12 cellular contexts compared by ENCODE assay signal in genomic region chr6:50922579-50923525, GRCh38.
"Had no signal": no experiment of that assay in that cellular context is flagged by ENCODE, and none has a peak within 500 bp of the region (broad histone marks: within the 10 kb centered on the region; RNA-seq: fewer than 3 reads in every experiment).

No MANE protein-coding gene starts in this region.

- H3K36me3 ChIP-seq: gastrocnemius medialis, heart right ventricle, left ventricle myocardium inferior had no signal

- H3K27ac ChIP-seq: dorsolateral prefrontal cortex, left ventricle myocardium inferior had no signal

- H3K4me1 ChIP-seq: gastrocnemius medialis, heart right ventricle, left ventricle myocardium inferior had no signal

- H3K27me3 ChIP-seq: dorsolateral prefrontal cortex, gastrocnemius medialis, heart right ventricle had no signal

- H3K4me3 ChIP-seq: dorsolateral prefrontal cortex, gastrocnemius medialis, heart right ventricle, left ventricle myocardium inferior had no signal

- DNase-seq: activated CD4-positive, alpha-beta T cell treated with anti-CD3 and anti-CD28 coated beads for 1 hour; activated CD4-positive, alpha-beta T cell treated with anti-CD3 and anti-CD28 coated beads, Interleukin-2, amount 50 U/mL, for 48 hours; activated T-cell treated with anti-CD3 and anti-CD28 coated beads, Interleukin-2, amount 50 U/mL, for 48 hours; dorsolateral prefrontal cortex; gastrocnemius medialis; heart right ventricle; kidney; left ventricle myocardium inferior; stimulated activated CD4-positive, alpha-beta T cell treated with anti-CD3 and anti-CD28 coated beads, Interleukin-4, amount 100 ng/mL, for 1 hour; stimulated activated CD8-positive, alpha-beta memory T cell treated with anti-CD3 and anti-CD28 coated beads, Interleukin-4, amount 100 ng/mL, for 48 hours; SW 1271 had no signal

- ATAC-seq: gastrocnemius medialis; heart right ventricle; natural killer cell treated with Interleukin-12 subunit alpha and Interleukin-12 subunit beta and Interleukin-15 and Interleukin-18, amount 100 ng/mL, for 72 hours had no signal
